ENCODE assay signal across 1 cellular context in the genomic region with DNA sequence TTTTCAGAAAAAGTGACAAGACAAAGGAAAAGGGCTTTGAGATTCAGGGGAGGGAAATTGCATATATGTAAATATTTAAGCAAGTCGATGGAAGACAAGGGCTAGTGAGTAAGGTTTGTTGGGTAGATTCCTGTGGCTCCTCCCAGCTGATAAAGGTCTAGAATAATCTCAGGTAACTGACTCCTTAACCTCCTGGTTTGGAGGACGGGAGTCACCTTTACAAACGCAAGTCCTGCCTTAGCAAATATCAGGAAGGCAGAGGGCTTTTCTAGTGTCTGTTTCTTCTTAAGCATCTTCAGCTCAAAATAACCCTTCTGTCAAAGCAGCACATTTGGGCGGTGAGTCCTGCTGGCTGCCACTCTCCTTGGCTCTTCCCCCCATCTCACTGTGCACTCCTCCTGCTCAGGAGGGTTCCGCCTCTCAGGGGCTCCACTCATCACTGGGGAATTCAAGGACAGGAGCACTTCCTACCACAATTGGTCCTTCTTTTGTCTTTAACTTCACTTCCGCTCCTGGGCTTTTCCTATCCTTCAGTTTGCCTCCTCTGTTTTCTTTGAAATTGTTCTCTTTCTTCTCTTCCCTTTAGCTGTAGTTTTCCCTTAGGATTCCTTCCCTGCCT.
TF ChIP-seq lines count a peak whose summit lies in the region.

No MANE protein-coding gene starts in this region.

TF ChIP-seq in IMR-90, 13 proteins besides CTCF, POLR2A, EP300 and RAD21:
- no peak for TF ChIP-seq MXI1 (IDR thresholded peaks at IDR 0.05; ENCODE audit: borderline replicate concordance, low read depth, low read length)
- no peak for TF ChIP-seq MAFK (IDR thresholded peaks at IDR 0.05; ENCODE audit: low read depth, low read length)
- no peak for TF ChIP-seq BHLHE40 (IDR thresholded peaks at IDR 0.05; ENCODE audit: low read depth, low read length)
- no peak for TF ChIP-seq CHD1 (IDR thresholded peaks at IDR 0.05; ENCODE audit: low read depth, low read length)
- TF ChIP-seq SMC3 (IDR thresholded peaks at IDR 0.05; ENCODE audit: low read depth, low read length) = no peak
- no peak for TF ChIP-seq RCOR1 (IDR thresholded peaks at IDR 0.05; ENCODE audit: insufficient replicate concordance, low read length)
- TF ChIP-seq MAZ (IDR thresholded peaks at IDR 0.05; ENCODE audit: borderline replicate concordance, low read depth, low read length) = no peak
- no peak for TF ChIP-seq RFX5 (IDR thresholded peaks at IDR 0.05; ENCODE audit: low read depth, low read length)
TF ChIP-seq in IMR-90: peak in this region for 0.
